Comparison of ENCODE assay signal across 9 cellular contexts in the genomic region with DNA sequence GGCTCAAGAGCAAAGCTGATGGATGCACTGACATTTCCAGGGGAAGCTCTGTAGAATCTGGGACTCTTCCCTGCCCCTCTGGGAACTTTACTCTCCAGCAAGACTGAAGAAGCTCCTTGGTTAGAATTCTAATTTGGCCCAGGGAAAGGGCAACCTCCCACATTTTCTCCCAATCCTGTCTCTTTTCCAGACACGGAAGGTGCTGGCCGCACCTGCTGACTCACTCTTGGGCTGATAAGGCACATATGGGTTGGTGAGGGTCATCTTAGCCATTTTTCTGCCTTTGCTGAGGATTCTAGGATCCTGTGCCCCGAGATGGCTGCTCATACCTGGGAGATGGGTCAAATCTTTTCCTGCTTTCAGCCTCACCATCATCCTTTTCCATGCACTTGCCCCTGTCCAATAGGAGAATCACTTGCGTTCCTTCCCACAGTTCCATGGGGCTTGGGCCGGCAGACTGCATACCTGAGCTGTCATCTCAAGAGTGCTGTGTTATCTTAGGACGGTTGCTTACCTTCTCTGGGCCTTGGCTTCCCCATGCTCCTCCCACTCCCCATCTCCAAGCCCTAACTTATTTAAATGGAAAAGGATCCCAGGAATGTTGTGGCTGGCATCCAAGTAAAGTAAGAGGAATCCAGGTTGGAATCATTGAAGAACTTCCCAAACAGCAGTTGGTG. TPM values are rescaled to one million over a fixed set of nuclear protein-coding genes. Genes with fewer than 3 reads are reported as not detected.
DNase-seq lines count a peak whose midpoint lies in the region; ATAC-seq, FAIRE-seq and TF ChIP-seq lines count a peak whose summit lies in the region.
"Had no signal": no experiment of that assay in that cellular context is flagged by ENCODE, and none has a peak within 500 bp of the region (broad histone marks: within the 10 kb centered on the region; RNA-seq: fewer than 3 reads in every experiment).

No MANE protein-coding gene starts in this region.

- H3K27ac ChIP-seq in RWPE2 (ENCODE audit: poor library complexity, severe bottlenecking) (peak overlapping the region; percentile 97), pancreas (peak overlapping the region; percentile 69 to 90 (median 89))

- intact Hi-C loops in pancreas (cut with DNase I): no loop called here

- TF ChIP-seq CTCF in AG10803 (conservative IDR thresholded peaks at IDR 0.05; ENCODE audit: low read length) (no peak), RWPE2 (IDR thresholded peaks at IDR 0.05; ENCODE audit: poor library complexity, severe bottlenecking) (no peak), fibroblast of villous mesenchyme (IDR thresholded peaks at IDR 0.05; ENCODE audit: insufficient read depth, low read depth, low read length) (no peak), pancreas (IDR thresholded peaks at IDR 0.05) (no peak)

- FAIRE-seq in pancreas (lab: Jason Lieb, UNC) (no peak), H54 (lab: Jason Lieb, UNC) (no peak)

- ATAC-seq in RWPE2 (ENCODE audit: low read depth) (peak; percentile 23; the same call in 2 of the 3 replicates), pancreas (no peak), HG02759 (IDR thresholded peaks at IDR 0.05; ENCODE audit: unreplicated experiment) (no peak), GM21423 (IDR thresholded peaks at IDR 0.05; ENCODE audit: unreplicated experiment) (no peak)

- peaks cover 57% of the 10 kb centered on the region for H3K4me1 ChIP-seq in RWPE2 (ENCODE audit: insufficient read depth, poor library complexity, severe bottlenecking)
- H3K4me1 ChIP-seq in pancreas: peaks cover 0 to 23% (median 3%) of the 10 kb centered on the region in 3 donors

- H3K36me3 ChIP-seq in RWPE2 (ENCODE audit: low read depth) (peaks cover 41% of the 10 kb centered on the region), pancreas (no peaks in the 10 kb centered on the region)

- DNase-seq in AG10803 (ENCODE audit: low read depth) (peak; percentile 72), RWPE2 (ENCODE audit: low spot score) (no peak), fibroblast of villous mesenchyme (ENCODE audit: low read depth) (no peak), pancreas (no peak), H54 (ENCODE audit: insufficient read length, low spot score) (no peak)
- DNase-seq in activated CD4-positive, alpha-beta T cell treated with anti-CD3 and anti-CD28 coated beads, Interleukin-2, amount 50 U/mL, for 48 hours: no peak
- DNase-seq: COR-L47 had no signal

- TF ChIP-seq POLR2A in H54 (IDR thresholded peaks at IDR 0.05; ENCODE audit: low read depth, low read length): no peak

- H3K27me3 ChIP-seq in RWPE2 (ENCODE audit: insufficient read depth, poor library complexity, severe bottlenecking) (no peaks in the 10 kb centered on the region), pancreas (no peaks in the 10 kb centered on the region)

- H3K9me3 ChIP-seq in RWPE2 (ENCODE audit: severe bottlenecking) (no peaks in the 10 kb centered on the region), pancreas (no peaks in the 10 kb centered on the region)

- no peak overlapping the region for H3K4me3 ChIP-seq in AG10803 (ENCODE audit: low read length)
- H3K4me3 ChIP-seq in RWPE2 (ENCODE audit: severe bottlenecking): peak overlapping the region; percentile 48
- H3K4me3 ChIP-seq in fibroblast of villous mesenchyme (ENCODE audit: low read depth, low read length): peak overlapping the region; percentile 55
- peak overlapping the region; percentile 18 to 46 (median 32) for H3K4me3 ChIP-seq in pancreas

- WGBS in pancreas, 2 donors: 38 to 51% methylated on average over 6 of the region's 6 CpGs

RNA-seq across cellular contexts. Expression of gene TINAGL1, which starts 1.3 kb away (rescaled TPM):
- total RNA-seq in fibroblast of villous mesenchyme: 60.5 and 87.6 TPM in 2 replicates
- total RNA-seq in pancreas: 10 to 100 TPM; 10.1 to 35.5 (median 19.9) TPM
- polyA plus RNA-seq in pancreas: 10 to 100 TPM; 45.2 to 47.3 TPM

RNA-seq across cellular contexts. Expression of gene HCRTR1, which starts 39.8 kb away (rescaled TPM):
- total RNA-seq in fibroblast of villous mesenchyme (under 0.01 TPM in 2 replicates), pancreas (under 1 TPM in 1 of 6 donors, not detected in 5; 0.14 TPM)
- under 1 TPM; 0.19 to 0.52 TPM for polyA plus RNA-seq in pancreas
